ENCODE assay signal across 17 cellular contexts in genomic region chr16:1082266-1082951, GRCh38. TPM values are rescaled to one million over a fixed set of nuclear protein-coding genes. Genes with fewer than 3 reads are reported as not detected.
DNase-seq lines count a peak whose midpoint lies in the region; ATAC-seq, FAIRE-seq and TF ChIP-seq lines count a peak whose summit lies in the region.
"Had no signal": no experiment of that assay in that cellular context is flagged by ENCODE, and none has a peak within 500 bp of the region (broad histone marks: within the 10 kb centered on the region; RNA-seq: fewer than 3 reads in every experiment).

No MANE protein-coding gene starts in this region.

- H3K27me3 ChIP-seq in HCT116 (ENCODE audit: insufficient read depth, low read length) = no peaks in the 10 kb centered on the region
- no peaks in the 10 kb centered on the region for H3K27me3 ChIP-seq in endothelial cell of umbilical vein (ENCODE audit: control insufficient read depth in 2 of 2, insufficient read depth in 2 of 2, low read length in 2 of 2)

- BruUV-seq in HCT116 (replicated peaks; lab: Mats Ljungman, UMichigan) (TSS peak; percentile 81), endothelial cell of umbilical vein (replicated peaks; lab: Mats Ljungman, UMichigan) (no TSS peak)

- peaks cover 4% of the 10 kb centered on the region for H3K36me3 Mint-ChIP-seq in activated CD8-positive, alpha-beta T cell treated with anti-CD3 and anti-CD28 coated beads for 36 hours (ENCODE audit: low read depth)

- H3K27ac ChIP-seq in HCT116 (ENCODE audit: low read depth, low read length) (peak overlapping the region; percentile 100), RWPE1 (peak overlapping the region; percentile 95), endothelial cell of umbilical vein (ENCODE audit: insufficient read depth, low read depth, low read length) (peak overlapping the region; percentile 61), coronary artery (no peak overlapping the region)

- H3K9me1 ChIP-seq in endothelial cell of umbilical vein (replicated peaks; ENCODE audit: control insufficient read depth, extremely low read depth, insufficient read depth, low read length) = no peaks in the 10 kb centered on the region

- CTCF ChIA-PET in HCT116 (lab: Charles Lee) = no interaction called here
- CTCF ChIA-PET in RWPE1 (lab: Yijun Ruan, JAX) = no interaction called here
- CTCF ChIA-PET in endothelial cell of umbilical vein (lab: Charles Lee) = interaction anchor here (0.6 to 2.3 kb wide), 3 partner anchors 8 to 25 kb away, joined by 3 to 16 read pairs (median 3); no protein-coding TSS in a partner anchor
- CTCF ChIA-PET in activated CD8-positive, alpha-beta T cell treated with anti-CD3 and anti-CD28 coated beads for 36 hours (lab: Charles Lee) = no interaction called here

- peak overlapping the region; percentile 93 for H3K4me2 ChIP-seq in HCT116 (ENCODE audit: low read length)
- no peak overlapping the region for H3K4me2 ChIP-seq in endothelial cell of umbilical vein (ENCODE audit: insufficient read depth, low read length)

- no peak overlapping the region for H3K27ac Mint-ChIP-seq in activated CD8-positive, alpha-beta T cell treated with anti-CD3 and anti-CD28 coated beads for 36 hours
- H3K27ac Mint-ChIP-seq: activated naive CD8-positive, alpha-beta T cell treated with anti-CD3 and anti-CD28 coated beads, Interleukin-2, amount 10 ng/mL, durations not matched to agents 7 days and 5 days; naive B cell had no signal

- H2AFZ ChIP-seq in HCT116 (ENCODE audit: low read depth, low read length, poor library complexity, severe bottlenecking) = no peak overlapping the region
- H2AFZ ChIP-seq in endothelial cell of umbilical vein (ENCODE audit: low read depth, low read length) = peak overlapping the region; percentile 28

- intact Hi-C loops in HCT116 (cut with micrococcal nuclease) (no loop called here), endothelial cell of umbilical vein (cut with micrococcal nuclease) (no loop called here)
- intact Hi-C loops in activated CD8-positive, alpha-beta T cell treated with anti-CD3 and anti-CD28 coated beads for 36 hours (cut with micrococcal nuclease) = no loop called here

- H3K9me3 ChIP-seq in HCT116 (ENCODE audit: control insufficient read depth in 1 of 2, insufficient read depth in 1 of 2, low read depth in 1 of 2, low read length in 2 of 2) (peaks cover 0 to 6% of the 10 kb centered on the region in 2 experiments; a peak in 1 of 4 replicates), endothelial cell of umbilical vein (replicated peaks; ENCODE audit: control insufficient read depth, insufficient read depth, low read length) (no peaks in the 10 kb centered on the region)

- peaks cover 69 to 90% of the 10 kb centered on the region in 2 experiments for H3K4me1 ChIP-seq in HCT116 (ENCODE audit: control insufficient read depth in 1 of 2, insufficient read depth in 2 of 2, low read length in 2 of 2)
- H3K4me1 ChIP-seq in endothelial cell of umbilical vein (ENCODE audit: control insufficient read depth, extremely low read depth, insufficient read depth, low read length) = peaks cover 30% of the 10 kb centered on the region

- TF ChIP-seq POLR2A in HCT116 (IDR thresholded peaks at IDR 0.05; ENCODE audit: borderline replicate concordance, extremely low read depth, insufficient read depth, insufficient read length) (peak; percentile 69), endothelial cell of umbilical vein (IDR thresholded peaks at IDR 0.05; ENCODE audit: low read depth, low read length) (no peak)

- H3K79me2 ChIP-seq in HCT116 (ENCODE audit: insufficient read depth, low read length) = peaks cover 32% of the 10 kb centered on the region
- no peaks in the 10 kb centered on the region for H3K79me2 ChIP-seq in endothelial cell of umbilical vein (ENCODE audit: control insufficient read depth, insufficient read depth, low read length)

- H3K4me3 Mint-ChIP-seq in activated CD8-positive, alpha-beta T cell treated with anti-CD3 and anti-CD28 coated beads for 36 hours = no peak overlapping the region
- H3K4me3 Mint-ChIP-seq: activated naive CD8-positive, alpha-beta T cell treated with anti-CD3 and anti-CD28 coated beads, Interleukin-2, amount 10 ng/mL, durations not matched to agents 7 days and 5 days; naive B cell had no signal

- peaks cover 11% of the 10 kb centered on the region for H3K9me3 Mint-ChIP-seq in activated CD8-positive, alpha-beta T cell treated with anti-CD3 and anti-CD28 coated beads for 36 hours

- RAD21 ChIA-PET in HCT116 (lab: Charles Lee; ENCODE audit: low non-redundant PET in 1 of 2, low total read pairs in 2 of 2, uncharacterized antibody in 2 of 2, unreplicated experiment in 2 of 2) = interaction anchor here (0.9 to 1.1 kb wide), 2 partner anchors 25 kb away, joined by 3 to 4 read pairs; no protein-coding TSS in a partner anchor

- no peak for TF ChIP-seq RAD21 in HCT116 (IDR thresholded peaks at IDR 0.05; ENCODE audit: low read depth)

- H3K27me3 Mint-ChIP-seq in activated CD8-positive, alpha-beta T cell treated with anti-CD3 and anti-CD28 coated beads for 36 hours = peaks cover 22% of the 10 kb centered on the region

- H3K36me3 ChIP-seq in HCT116 (ENCODE audit: control insufficient read depth in 1 of 2, insufficient read depth in 2 of 2, low read length in 2 of 2) = peaks cover 0 to 15% of the 10 kb centered on the region in 2 experiments; a peak in 1 of 4 replicates
- H3K36me3 ChIP-seq in endothelial cell of umbilical vein (ENCODE audit: control insufficient read depth in 2 of 2, extremely low read depth in 1 of 2, insufficient read depth in 2 of 2, low read length in 2 of 2) = no peaks in the 10 kb centered on the region

- H3K4me3 ChIP-seq in HCT116 (replicated peaks in 1 of 2; ENCODE audit: low read depth in 1 of 2, low read length in 2 of 2) (peak overlapping the region; percentile 66 to 68), endothelial cell of umbilical vein (replicated peaks in 1 of 3; ENCODE audit: insufficient read depth in 1 of 3, low read depth in 1 of 3, low read length in 3 of 3) (no peak overlapping the region), coronary artery (no peak overlapping the region)

- peak; percentile 74 for ATAC-seq in HCT116
- ATAC-seq in activated CD8-positive, alpha-beta T cell treated with anti-CD3 and anti-CD28 coated beads for 36 hours = no peak
- ATAC-seq: sciatic nerve had no signal

- H3K4me1 Mint-ChIP-seq in activated CD8-positive, alpha-beta T cell treated with anti-CD3 and anti-CD28 coated beads for 36 hours (ENCODE audit: low read depth) = no peaks in the 10 kb centered on the region
- H3K4me1 Mint-ChIP-seq: activated naive CD8-positive, alpha-beta T cell treated with anti-CD3 and anti-CD28 coated beads, Interleukin-2, amount 10 ng/mL, durations not matched to agents 7 days and 5 days; naive B cell had no signal

- H3K9me2 ChIP-seq in HCT116 (ENCODE audit: insufficient read depth) = no peaks in the 10 kb centered on the region

- peak overlapping the region; percentile 93 for H3K9ac ChIP-seq in HCT116 (ENCODE audit: low read length)
- H3K9ac ChIP-seq in endothelial cell of umbilical vein (replicated peaks; ENCODE audit: extremely low read depth, insufficient read depth, low read length) = no peak overlapping the region

- POLR2A ChIA-PET in HCT116 (lab: Charles Lee) = interaction anchor here (1.5 kb wide), 1 partner anchor 11 kb away, joined by 3 read pairs; no protein-coding TSS in a partner anchor
- POLR2A ChIA-PET in RWPE1 (lab: Yijun Ruan, JAX; ENCODE audit: low non-redundant PET) = interaction anchor here (0.5 to 0.6 kb wide), 2 partner anchors 68 to 294 kb away, joined by 3 read pairs; partner anchors contain the start of gene RPUSD1
- POLR2A ChIA-PET in endothelial cell of umbilical vein (lab: Charles Lee) = no interaction called here
- POLR2A ChIA-PET in activated CD8-positive, alpha-beta T cell treated with anti-CD3 and anti-CD28 coated beads for 36 hours (lab: Charles Lee) = no interaction called here

- FAIRE-seq in endothelial cell of umbilical vein (lab: Jason Lieb, UNC) = peak; percentile 85

- H4K20me1 ChIP-seq in HCT116 (ENCODE audit: insufficient read depth) (no peaks in the 10 kb centered on the region), endothelial cell of umbilical vein (replicated peaks; ENCODE audit: control insufficient read depth, extremely low read depth, insufficient read depth, low read length) (no peaks in the 10 kb centered on the region)

- dilution Hi-C loops in endothelial cell of umbilical vein (cut with MboI; ENCODE audit: extremely low pct_ligation_motif_present, low sequenced_read_pairs) = no loop called here

- no peak for TF ChIP-seq CTCF in HCT116 (IDR thresholded peaks at IDR 0.05 in 2 of 3, conservative IDR thresholded peaks at IDR 0.05 in 1 of 3; ENCODE audit: borderline replicate concordance in 1 of 3, insufficient read depth in 1 of 3, low read depth in 2 of 3, low read length in 2 of 3)
- TF ChIP-seq CTCF in RWPE1 (conservative IDR thresholded peaks at IDR 0.05; ENCODE audit: low read depth) = no peak
- TF ChIP-seq CTCF in endothelial cell of umbilical vein (IDR thresholded peaks at IDR 0.05; ENCODE audit: extremely low read depth in 1 of 2, insufficient read depth in 1 of 2, low read depth in 1 of 2, low read length in 2 of 2) = no peak
- TF ChIP-seq CTCF in coronary artery (IDR thresholded peaks at IDR 0.05) = no peak
- TF ChIP-seq CTCF in activated CD8-positive, alpha-beta T cell treated with anti-CD3 and anti-CD28 coated beads for 36 hours (IDR thresholded peaks at IDR 0.05) = no peak

- DNase-seq in HCT116 (ENCODE audit: low read depth, low spot score) = no peak
- peak; percentile 82 for DNase-seq in RWPE1 (ENCODE audit: low spot score)
- DNase-seq in endothelial cell of umbilical vein (ENCODE audit: low read depth, low spot score) = peak; percentile 79
- DNase-seq in pulmonary artery endothelial cell (ENCODE audit: low read depth, low spot score) = peak; percentile 26
- no peak for DNase-seq in coronary artery (ENCODE audit: low spot score)
- DNase-seq in activated CD8-positive, alpha-beta T cell treated with anti-CD3 and anti-CD28 coated beads for 36 hours = no peak
- no peak for DNase-seq in NCI-H82 (lab: John Stamatoyannopoulos, UW)
- no peak for DNase-seq in AG08396 (ENCODE audit: low spot score)
- DNase-seq: activated CD8-positive, alpha-beta memory T cell treated with anti-CD3 and anti-CD28 coated beads, Interleukin-2, amount 50 U/mL, for 4 hours; activated naive CD8-positive, alpha-beta T cell treated with anti-CD3 and anti-CD28 coated beads, Interleukin-2, amount 10 ng/mL, durations not matched to agents 7 days and 5 days; C1 segment of cervical spinal cord; islet precursor cell; naive B cell; NCI-H1105 treated with DMSO at 0.1 percent for 48 hours; NCI-H524 treated with DMSO at 0.1 percent for 48 hours; Right ventricle myocardium superior had no signal

RNA-seq across cellular contexts. Expression of gene SSTR5, which starts 9.9 kb away (rescaled TPM):
- 7.2 TPM for total RNA-seq in HCT116 (2021; ENCODE audit: unreplicated experiment)
- polyA plus RNA-seq in HCT116 (2012) = 6.1 and 6.2 TPM in 2 replicates
- 0.24 TPM in 1 of 2 replicates, not detected in the other for total RNA-seq in endothelial cell of umbilical vein
- 0.52 and 0.65 TPM in 2 replicates for polyA plus RNA-seq in endothelial cell of umbilical vein
- 0.17 TPM in 2 replicates for polyA plus RNA-seq in endothelial cell of umbilical vein (2011; cell fraction: cytosol; rRNA removed)
- polyA plus RNA-seq in endothelial cell of umbilical vein (2011; cell fraction: nucleus; rRNA removed) = 0.25 and 0.29 TPM in 2 replicates
- 0.20 and 0.94 TPM in 2 replicates for polyA plus RNA-seq in endothelial cell of umbilical vein (2012)
- polyA minus RNA-seq in endothelial cell of umbilical vein = 0.13 and 0.39 TPM in 2 replicates
- 0.72 TPM for polyA minus RNA-seq in endothelial cell of umbilical vein (2011; cell fraction: cytosol; rRNA and poly(A)+ RNA removed)
- polyA minus RNA-seq in endothelial cell of umbilical vein (2011; cell fraction: nucleus; rRNA and poly(A)+ RNA removed) = 0.34 TPM in 1 of 2 replicates, not detected in the other
- total RNA-seq in pulmonary artery endothelial cell = 0.07 TPM in 1 of 2 replicates, not detected in the other
- not detected for total RNA-seq in activated CD8-positive, alpha-beta T cell treated with anti-CD3 and anti-CD28 coated beads for 36 hours
- total RNA-seq: activated naive CD8-positive, alpha-beta T cell treated with anti-CD3 and anti-CD28 coated beads, Interleukin-2, amount 10 ng/mL, durations not matched to agents 7 days and 5 days; sciatic nerve had no signal

RNA-seq across cellular contexts. Expression of gene C1QTNF8, which starts 13.6 kb away (rescaled TPM):
- 0.27 TPM for total RNA-seq in HCT116 (2021; ENCODE audit: unreplicated experiment)
- 0.09 and 0.16 TPM in 2 replicates for polyA plus RNA-seq in HCT116 (2012)
- total RNA-seq in endothelial cell of umbilical vein = not detected in 2 replicates
- polyA plus RNA-seq in endothelial cell of umbilical vein = not detected in 2 replicates
- not detected in 2 replicates for polyA plus RNA-seq in endothelial cell of umbilical vein (2011; cell fraction: cytosol; rRNA removed)
- not detected in 2 replicates for polyA plus RNA-seq in endothelial cell of umbilical vein (2011; cell fraction: nucleus; rRNA removed)
- not detected in 2 replicates for polyA plus RNA-seq in endothelial cell of umbilical vein (2012)
- polyA minus RNA-seq in endothelial cell of umbilical vein = not detected in 2 replicates
- polyA minus RNA-seq in endothelial cell of umbilical vein (2011; cell fraction: cytosol; rRNA and poly(A)+ RNA removed) = not detected
- not detected in 2 replicates for polyA minus RNA-seq in endothelial cell of umbilical vein (2011; cell fraction: nucleus; rRNA and poly(A)+ RNA removed)
- not detected in 2 replicates for total RNA-seq in pulmonary artery endothelial cell
- total RNA-seq in activated CD8-positive, alpha-beta T cell treated with anti-CD3 and anti-CD28 coated beads for 36 hours = not detected
- total RNA-seq: activated naive CD8-positive, alpha-beta T cell treated with anti-CD3 and anti-CD28 coated beads, Interleukin-2, amount 10 ng/mL, durations not matched to agents 7 days and 5 days; sciatic nerve had no signal

Comparison
In these comparisons a context has a peak if more than half of its experiments do, and no peak if none do; other contexts are left out.
1. DNase-seq: peak in RWPE1 (single experiment), endothelial cell of umbilical vein (single experiment) and pulmonary artery endothelial cell (single experiment); none in HCT116 (single experiment), coronary artery (single experiment), activated CD8-positive, alpha-beta T cell treated with anti-CD3 and anti-CD28 coated beads for 36 hours (single experiment), NCI-H82 (single experiment) and AG08396 (single experiment).
2. H3K27ac ChIP-seq: peak in HCT116 (single experiment), RWPE1 (single experiment) and endothelial cell of umbilical vein (single experiment); none in coronary artery (0 of 2).
3. H3K4me3 ChIP-seq: peak in HCT116 (2 of 2); none in endothelial cell of umbilical vein (0 of 3) and coronary artery (single experiment).
4. POLR2A ChIA-PET loops: an anchor here in HCT116 (1.5 kb wide) and RWPE1 (0.5 to 0.6 kb wide); none called in endothelial cell of umbilical vein and activated CD8-positive, alpha-beta T cell treated with anti-CD3 and anti-CD28 coated beads for 36 hours.